Comparison of ENCODE assay signal across 18 cellular contexts in the genomic region with DNA sequence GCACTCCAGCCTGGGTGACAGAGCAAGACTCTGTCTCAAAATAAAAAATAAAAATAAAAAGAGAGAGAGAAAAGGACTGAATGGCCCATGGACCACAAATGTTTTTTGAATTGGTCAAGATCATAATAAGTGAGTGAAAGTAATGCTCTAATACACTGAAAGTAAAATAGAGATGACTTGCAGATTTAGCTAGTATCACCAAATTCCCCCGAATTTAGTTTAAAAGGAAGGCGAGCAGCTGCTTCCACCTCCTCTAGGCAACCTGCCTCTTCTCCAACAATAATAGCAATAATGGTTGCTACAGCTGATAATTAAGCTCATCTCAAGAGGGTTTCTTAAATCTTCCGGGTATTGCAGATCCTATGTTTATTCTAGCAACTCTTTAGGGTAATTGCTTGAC. TPM values are rescaled to one million over a fixed set of nuclear protein-coding genes. Genes with fewer than 3 reads are reported as not detected.
DNase-seq lines count a peak whose midpoint lies in the region; ATAC-seq and TF ChIP-seq lines count a peak whose summit lies in the region.
"Had no signal": no experiment of that assay in that cellular context is flagged by ENCODE, and none has a peak within 500 bp of the region (broad histone marks: within the 10 kb centered on the region; RNA-seq: fewer than 3 reads in every experiment).

No MANE protein-coding gene starts in this region.

- H3K4me3 Mint-ChIP-seq in HFFc6 (no peak overlapping the region), neural progenitor cell (no peak overlapping the region), Calu3 (ENCODE audit: low read depth, unreplicated experiment) (no peak overlapping the region)
- no peak overlapping the region for H3K4me3 Mint-ChIP-seq in activated naive CD8-positive, alpha-beta T cell treated with anti-CD3 and anti-CD28 coated beads, Interleukin-2, amount 50 U/mL, for 24 hours
- H3K4me3 Mint-ChIP-seq: activated CD4-positive, alpha-beta memory T cell treated with anti-CD3 and anti-CD28 coated beads, Interleukin-2, amount 10 ng/mL, durations not matched to agents 7 days and 5 days had no signal

- H3K36me3 Mint-ChIP-seq in HFFc6 (ENCODE audit: low read depth) (peaks cover 5% of the 10 kb centered on the region), neural progenitor cell (peaks cover 4% of the 10 kb centered on the region), Calu3 (ENCODE audit: insufficient read depth, unreplicated experiment) (peaks cover 19% of the 10 kb centered on the region)
- H3K36me3 Mint-ChIP-seq in activated naive CD8-positive, alpha-beta T cell treated with anti-CD3 and anti-CD28 coated beads, Interleukin-2, amount 50 U/mL, for 24 hours (ENCODE audit: low read depth): peaks cover 9% of the 10 kb centered on the region
- H3K36me3 Mint-ChIP-seq: immature natural killer cell had no signal

- H3K4me2 ChIP-seq in BLaER1: peak overlapping the region; percentile 67; the same call in 1 of the 2 replicates
- H3K4me2 ChIP-seq in neural progenitor cell: no peak overlapping the region

- H3K9me3 Mint-ChIP-seq in HFFc6 (no peaks in the 10 kb centered on the region), neural progenitor cell (no peaks in the 10 kb centered on the region), Calu3 (ENCODE audit: low read depth, unreplicated experiment) (no peaks in the 10 kb centered on the region)
- no peaks in the 10 kb centered on the region for H3K9me3 Mint-ChIP-seq in activated naive CD8-positive, alpha-beta T cell treated with anti-CD3 and anti-CD28 coated beads, Interleukin-2, amount 50 U/mL, for 24 hours
- H3K9me3 Mint-ChIP-seq: activated CD4-positive, alpha-beta memory T cell treated with anti-CD3 and anti-CD28 coated beads, Interleukin-2, amount 10 ng/mL, durations not matched to agents 7 days and 5 days; immature natural killer cell had no signal

- ATAC-seq in activated naive CD8-positive, alpha-beta T cell treated with anti-CD3 and anti-CD28 coated beads, Interleukin-2, amount 50 U/mL, for 24 hours: no peak
- ATAC-seq in GM18511 (IDR thresholded peaks at IDR 0.05; ENCODE audit: unreplicated experiment): no peak

- DNase-seq in HFFc6 (no peak), neural progenitor cell (ENCODE audit: low spot score) (no peak), OCI-M2 (lab: John Stamatoyannopoulos, UW; ENCODE audit: unreplicated experiment) (no peak), Calu3 (no peak), vagina (ENCODE audit: extremely low spot score in 2 of 2) (no peak)
- DNase-seq in activated naive CD8-positive, alpha-beta T cell treated with anti-CD3 and anti-CD28 coated beads, Interleukin-2, amount 50 U/mL, for 24 hours: no peak
- DNase-seq: activated CD4-positive, alpha-beta memory T cell treated with anti-CD3 and anti-CD28 coated beads, Interleukin-2, amount 10 ng/mL, durations not matched to agents 7 days and 5 days; activated gamma-delta T cell treated with Interleukin-2 at 50 U/mL for 16 hours; effector memory CD4-positive, alpha-beta T cell; immature natural killer cell; NCI-H2081; pancreas; SHP77 treated with DMSO at 0.1 percent for 48 hours; stimulated activated CD4-positive, alpha-beta T cell treated with anti-CD3 and anti-CD28 coated beads, Interleukin-15, amount 100 ng/mL, for 24 hours; testis had no signal

- H3K4me3 ChIP-seq in BLaER1 (no peak overlapping the region), neural progenitor cell (no peak overlapping the region), vagina (no peak overlapping the region)
- H3K4me3 ChIP-seq: pancreas, testis had no signal

- intact Hi-C loops in Calu3 (cut with micrococcal nuclease; ENCODE audit: unreplicated experiment) (no loop called here), vagina (cut with DNase I) (no loop called here)

- peaks cover 20% of the 10 kb centered on the region for H3F3A ChIP-seq in neural progenitor cell (ENCODE audit: low read depth)

- H3K27ac Mint-ChIP-seq in HFFc6: peak overlapping the region; percentile 79
- peak overlapping the region; percentile 52 for H3K27ac Mint-ChIP-seq in activated naive CD8-positive, alpha-beta T cell treated with anti-CD3 and anti-CD28 coated beads, Interleukin-2, amount 50 U/mL, for 24 hours
- no peak overlapping the region for H3K27ac Mint-ChIP-seq in neural progenitor cell
- no peak overlapping the region for H3K27ac Mint-ChIP-seq in Calu3 (ENCODE audit: unreplicated experiment)

- no peak for TF ChIP-seq POLR2A in vagina (IDR thresholded peaks at IDR 0.05)

- peaks cover 100% of the 10 kb centered on the region for H3K79me2 ChIP-seq in neural progenitor cell (ENCODE audit: low read depth)

- H4K20me1 ChIP-seq in BLaER1 (peaks cover 100% of the 10 kb centered on the region), neural progenitor cell (ENCODE audit: low read depth) (peaks cover 97% of the 10 kb centered on the region)

- TF ChIP-seq CTCF in HFFc6 (IDR thresholded peaks at IDR 0.05): no peak
- no peak for TF ChIP-seq CTCF in neural progenitor cell (IDR thresholded peaks at IDR 0.05)
- TF ChIP-seq CTCF in Calu3 (IDR thresholded peaks at IDR 0.05; ENCODE audit: unreplicated experiment): no peak
- TF ChIP-seq CTCF in vagina (IDR thresholded peaks at IDR 0.05): no peak

- H3K9me3 ChIP-seq in BLaER1 (no peaks in the 10 kb centered on the region), neural progenitor cell (ENCODE audit: low read depth) (no peaks in the 10 kb centered on the region), vagina (no peaks in the 10 kb centered on the region)
- H3K9me3 ChIP-seq: pancreas, testis had no signal

- H3K4me1 Mint-ChIP-seq in HFFc6 (ENCODE audit: low read depth) (peaks cover 78% of the 10 kb centered on the region), neural progenitor cell (peaks cover 31% of the 10 kb centered on the region), Calu3 (ENCODE audit: low read depth, unreplicated experiment) (peaks cover 42% of the 10 kb centered on the region)
- H3K4me1 Mint-ChIP-seq in activated naive CD8-positive, alpha-beta T cell treated with anti-CD3 and anti-CD28 coated beads, Interleukin-2, amount 50 U/mL, for 24 hours: peaks cover 83% of the 10 kb centered on the region

- no peak overlapping the region for H3K9ac ChIP-seq in BLaER1
- no peak overlapping the region for H3K9ac ChIP-seq in neural progenitor cell

- no peak overlapping the region for H2AFZ ChIP-seq in neural progenitor cell (replicated peaks)

- H3K27me3 Mint-ChIP-seq in HFFc6 (ENCODE audit: insufficient read depth): no peaks in the 10 kb centered on the region; the same call in 1 of the 2 replicates
- H3K27me3 Mint-ChIP-seq in activated naive CD8-positive, alpha-beta T cell treated with anti-CD3 and anti-CD28 coated beads, Interleukin-2, amount 50 U/mL, for 24 hours: no peaks in the 10 kb centered on the region
- H3K27me3 Mint-ChIP-seq in neural progenitor cell (ENCODE audit: insufficient read depth, low read depth): peaks cover 4% of the 10 kb centered on the region
- no peaks in the 10 kb centered on the region for H3K27me3 Mint-ChIP-seq in Calu3 (ENCODE audit: unreplicated experiment)
- H3K27me3 Mint-ChIP-seq: activated CD4-positive, alpha-beta memory T cell treated with anti-CD3 and anti-CD28 coated beads, Interleukin-2, amount 10 ng/mL, durations not matched to agents 7 days and 5 days had no signal

- H3K27ac ChIP-seq in BLaER1 (no peak overlapping the region), neural progenitor cell (peak overlapping the region; percentile 44), vagina (no peak overlapping the region)
- H3K27ac ChIP-seq: C4-2B, pancreas, testis had no signal

- H3K36me3 ChIP-seq in BLaER1: peaks cover 28% of the 10 kb centered on the region
- no peaks in the 10 kb centered on the region for H3K36me3 ChIP-seq in neural progenitor cell
- H3K36me3 ChIP-seq in vagina: no peaks in the 10 kb centered on the region
- H3K36me3 ChIP-seq: pancreas had no signal

- BruUV-seq in Calu3 (replicated peaks; lab: Mats Ljungman, UMichigan): no TSS peak

- H3K4me1 ChIP-seq in BLaER1 (peaks cover 78% of the 10 kb centered on the region), neural progenitor cell (peaks cover 17% of the 10 kb centered on the region), vagina (peaks cover 90% of the 10 kb centered on the region)

- H3K27me3 ChIP-seq in BLaER1 (no peaks in the 10 kb centered on the region), neural progenitor cell (no peaks in the 10 kb centered on the region), vagina (no peaks in the 10 kb centered on the region)
- H3K27me3 ChIP-seq: pancreas, testis had no signal

- CTCF ChIA-PET in Calu3 (lab: Charles Lee): interaction anchor here (0.7 kb wide), 1 partner anchor 74 kb away, joined by 4 read pairs; no protein-coding TSS in a partner anchor

RNA-seq across cellular contexts. Expression of a gene that starts 36.8 kb away (rescaled TPM):
- 100 to 1,000 TPM; 103 to 131 (median 120) TPM for total RNA-seq in HFFc6 (2021; fragmentation: NEBNext Ultra II Directional; extraction: Animal tissue kit (Norgen Biotek cat#: 25700))
- 170 and 173 TPM in 2 replicates for total RNA-seq in neural progenitor cell (ENCODE audit: low replicate concordance)
- 150 and 157 TPM in 2 replicates for total RNA-seq in Calu3 (2022)
- total RNA-seq in vagina: 100 TPM

RNA-seq across cellular contexts. Expression of a gene that starts 49.2 kb away (rescaled TPM):
- total RNA-seq in HFFc6 (2021; fragmentation: NEBNext Ultra II Directional; extraction: Animal tissue kit (Norgen Biotek cat#: 25700)): 10 to 100 TPM; 51.8 to 64.2 (median 54.5) TPM
- total RNA-seq in neural progenitor cell (ENCODE audit: low replicate concordance) (60.4 and 73.6 TPM in 2 replicates), Calu3 (2022) (49.0 and 49.7 TPM in 2 replicates), vagina (68.5 TPM)

Comparison
In these comparisons a context has a peak if more than half of its experiments do, and no peak if none do; other contexts are left out.
1. H3K27ac Mint-ChIP-seq: peak in HFFc6 (single experiment) and activated naive CD8-positive, alpha-beta T cell treated with anti-CD3 and anti-CD28 coated beads, Interleukin-2, amount 50 U/mL, for 24 hours (single experiment); none in neural progenitor cell (single experiment) and Calu3 (single experiment).